ENCODE assay signal across 9 cellular contexts in genomic region chr15:96330450-96331140, GRCh38. TPM values are rescaled to one million over a fixed set of nuclear protein-coding genes. Genes with fewer than 3 reads are reported as not detected.
DNase-seq lines count a peak whose midpoint lies in the region; ATAC-seq and TF ChIP-seq lines count a peak whose summit lies in the region.
"Had no signal": no experiment of that assay in that cellular context is flagged by ENCODE, and none has a peak within 500 bp of the region (broad histone marks: within the 10 kb centered on the region; RNA-seq: fewer than 3 reads in every experiment).

Gene NR2F2, plus strand, starts transcription at chr15:96330700. Its CDS starts 1,406 bp downstream, at chr15:96332106.

- H3K27ac ChIP-seq in HL-60 (replicated peaks) (peak within 1 kb of the TSS; percentile 95), neutrophil (no peak within 1 kb of the TSS), urinary bladder (ENCODE audit: low read depth) (peak within 1 kb of the TSS; percentile 96)

- intact Hi-C loops in CD14-positive monocyte (cut with micrococcal nuclease), result no loop called here

- DNase-seq in CD14-positive monocyte (ENCODE audit: low spot score) (peak; percentile 67), HL-60 (ENCODE audit: low read depth in 1 of 2, low spot score in 1 of 2) (peak; percentile 89 to 93), NCI-H82 treated with DMSO at 0.1 percent for 48 hours (lab: John Stamatoyannopoulos, UW; ENCODE audit: unreplicated experiment) (peak; percentile 80), glomerular visceral epithelial cell (ENCODE audit: extremely low spot score) (peak; percentile 99)
- DNase-seq in activated naive CD8-positive, alpha-beta T cell treated with anti-CD3 and anti-CD28 coated beads, Interleukin-2, amount 10 ng/mL, durations not matched to agents 7 days and 5 days, result peak; percentile 64

- H3K4me1 ChIP-seq in neutrophil (ENCODE audit: control insufficient read depth in 1 of 2, insufficient read depth in 1 of 2, low read depth in 1 of 2, low read length in 1 of 2) (peaks cover 0 to 3% of the 10 kb centered on the region in 2 experiments), urinary bladder (ENCODE audit: insufficient read depth) (no peaks in the 10 kb centered on the region)

- POLR2A ChIA-PET in activated naive CD8-positive, alpha-beta T cell treated with anti-CD3 and anti-CD28 coated beads, Interleukin-2, amount 10 ng/mL, durations not matched to agents 7 days and 5 days (lab: Charles Lee), result no interaction called here

- H3K4me3 ChIP-seq in HL-60 (replicated peaks; ENCODE audit: insufficient read depth, low read length), result peak within 1 kb of the TSS; percentile 65
- H3K4me3 ChIP-seq in neutrophil (ENCODE audit: low read depth in 1 of 2, low read length in 1 of 2), result peak within 1 kb of the TSS; percentile 35 to 43
- H3K4me3 ChIP-seq in urinary bladder (ENCODE audit: low read depth, low read length), result peak within 1 kb of the TSS; percentile 97

- H3K9me3 Mint-ChIP-seq in CD14-positive monocyte, result peaks cover 15 to 61% (median 46%) of the 10 kb centered on the region in 7 donors
- H3K9me3 Mint-ChIP-seq in activated naive CD8-positive, alpha-beta T cell treated with anti-CD3 and anti-CD28 coated beads, Interleukin-2, amount 10 ng/mL, durations not matched to agents 7 days and 5 days, result peaks cover 4% of the 10 kb centered on the region

- under 1% methylated on average over 78 of the region's 78 CpGs for WGBS in urinary bladder

- TF ChIP-seq CTCF in CD14-positive monocyte (IDR thresholded peaks at IDR 0.05) (no peak), HL-60 (IDR thresholded peaks at IDR 0.05; ENCODE audit: insufficient read depth, low read length) (no peak), neutrophil (IDR thresholded peaks at IDR 0.05) (no peak)

- H3K27me3 Mint-ChIP-seq in CD14-positive monocyte (ENCODE audit: low read depth in 3 of 3), result peaks cover 59 to 92% (median 92%) of the 10 kb centered on the region in 3 donors
- peaks cover 77% of the 10 kb centered on the region for H3K27me3 Mint-ChIP-seq in activated naive CD8-positive, alpha-beta T cell treated with anti-CD3 and anti-CD28 coated beads, Interleukin-2, amount 10 ng/mL, durations not matched to agents 7 days and 5 days

- H3K27me3 ChIP-seq in HL-60 (ENCODE audit: insufficient read depth, poor library complexity, severe bottlenecking) (no peaks in the 10 kb centered on the region), neutrophil (peaks cover 99% of the 10 kb centered on the region)

- H3K27ac Mint-ChIP-seq in CD14-positive monocyte, result peak within 1 kb of the TSS in 1 of 7 donors; percentile 38
- peak within 1 kb of the TSS; percentile 74 for H3K27ac Mint-ChIP-seq in activated naive CD8-positive, alpha-beta T cell treated with anti-CD3 and anti-CD28 coated beads, Interleukin-2, amount 10 ng/mL, durations not matched to agents 7 days and 5 days

- peak within 1 kb of the TSS; percentile 85 to 98 for H3K4me3 Mint-ChIP-seq in CD14-positive monocyte
- H3K4me3 Mint-ChIP-seq in activated naive CD8-positive, alpha-beta T cell treated with anti-CD3 and anti-CD28 coated beads, Interleukin-2, amount 10 ng/mL, durations not matched to agents 7 days and 5 days, result peak within 1 kb of the TSS; percentile 74

- peaks cover 30% of the 10 kb centered on the region for H3K4me1 Mint-ChIP-seq in CD14-positive monocyte
- H3K4me1 Mint-ChIP-seq in activated naive CD8-positive, alpha-beta T cell treated with anti-CD3 and anti-CD28 coated beads, Interleukin-2, amount 10 ng/mL, durations not matched to agents 7 days and 5 days, result peaks cover 18% of the 10 kb centered on the region

- peaks cover 18 to 22% of the 10 kb centered on the region in 2 donors for H3K36me3 Mint-ChIP-seq in CD14-positive monocyte
- peaks cover 9% of the 10 kb centered on the region for H3K36me3 Mint-ChIP-seq in activated naive CD8-positive, alpha-beta T cell treated with anti-CD3 and anti-CD28 coated beads, Interleukin-2, amount 10 ng/mL, durations not matched to agents 7 days and 5 days

- no peaks in the 10 kb centered on the region for H3K36me3 ChIP-seq in neutrophil
- no peaks in the 10 kb centered on the region for H3K36me3 ChIP-seq in urinary bladder (ENCODE audit: insufficient read depth)

- ATAC-seq in GM19397 (IDR thresholded peaks at IDR 0.05; ENCODE audit: unreplicated experiment), result peak; percentile 73
- ATAC-seq in activated naive CD8-positive, alpha-beta T cell treated with anti-CD3 and anti-CD28 coated beads, Interleukin-2, amount 10 ng/mL, durations not matched to agents 7 days and 5 days (ENCODE audit: low read depth), result peak; percentile 80

- H3K9me3 ChIP-seq in neutrophil, result no peaks in the 10 kb centered on the region

RNA-seq across cellular contexts. Expression of gene NR2F2, which starts in this region (rescaled TPM):
- polyA plus RNA-seq in CD14-positive monocyte (not detected), urinary bladder (66.2 TPM)
- total RNA-seq in activated naive CD8-positive, alpha-beta T cell treated with anti-CD3 and anti-CD28 coated beads, Interleukin-2, amount 10 ng/mL, durations not matched to agents 7 days and 5 days, result not detected
- total RNA-seq in urinary bladder, result 28.0 TPM
- total RNA-seq: T-helper 1 cell treated with Interleukin-12 subunit alpha and Interleukin-12 subunit beta and Interleukin-4 antibody, amounts not matched to agents 30 ng/mL and 1 ng/mL, for 36 hours had no signal

Comparison
In these comparisons a context has a peak if more than half of its experiments do, and no peak if none do; other contexts are left out.
1. RNA of gene NR2F2 (total RNA-seq): 28.0 TPM in urinary bladder (single experiment); not detected in activated naive CD8-positive, alpha-beta T cell treated with anti-CD3 and anti-CD28 coated beads, Interleukin-2, amount 10 ng/mL, durations not matched to agents 7 days and 5 days; every median in the first group is over 10 times any median in the second.
2. RNA of gene NR2F2 (polyA plus RNA-seq): 66.2 TPM in urinary bladder (single experiment); not detected in CD14-positive monocyte; every median in the first group is over 10 times any median in the second.
3. Peak in DNase-seq in CD14-positive monocyte; RNA of the gene not detected or under 1 TPM.
4. Peak in DNase-seq and ATAC-seq in activated naive CD8-positive, alpha-beta T cell treated with anti-CD3 and anti-CD28 coated beads, Interleukin-2, amount 10 ng/mL, durations not matched to agents 7 days and 5 days; RNA of the gene not detected or under 1 TPM.
5. H3K4me3 ChIP-seq: peak in every context shown above with its lines; median percentile 97 in urinary bladder; 65 in HL-60; 39 in neutrophil.
6. Peak in every context shown above with its lines, with median percentiles within 50 percentile points of each other: DNase-seq.